ENCODE assay signal across 1 cellular context in genomic region chr3:140022061-140022781, GRCh38.
TF ChIP-seq lines count a peak whose summit lies in the region.

No MANE protein-coding gene starts in this region.

TF ChIP-seq in GM23338, 12 proteins besides CTCF, POLR2A, EP300 and RAD21:
- TF ChIP-seq, protein P1, sequence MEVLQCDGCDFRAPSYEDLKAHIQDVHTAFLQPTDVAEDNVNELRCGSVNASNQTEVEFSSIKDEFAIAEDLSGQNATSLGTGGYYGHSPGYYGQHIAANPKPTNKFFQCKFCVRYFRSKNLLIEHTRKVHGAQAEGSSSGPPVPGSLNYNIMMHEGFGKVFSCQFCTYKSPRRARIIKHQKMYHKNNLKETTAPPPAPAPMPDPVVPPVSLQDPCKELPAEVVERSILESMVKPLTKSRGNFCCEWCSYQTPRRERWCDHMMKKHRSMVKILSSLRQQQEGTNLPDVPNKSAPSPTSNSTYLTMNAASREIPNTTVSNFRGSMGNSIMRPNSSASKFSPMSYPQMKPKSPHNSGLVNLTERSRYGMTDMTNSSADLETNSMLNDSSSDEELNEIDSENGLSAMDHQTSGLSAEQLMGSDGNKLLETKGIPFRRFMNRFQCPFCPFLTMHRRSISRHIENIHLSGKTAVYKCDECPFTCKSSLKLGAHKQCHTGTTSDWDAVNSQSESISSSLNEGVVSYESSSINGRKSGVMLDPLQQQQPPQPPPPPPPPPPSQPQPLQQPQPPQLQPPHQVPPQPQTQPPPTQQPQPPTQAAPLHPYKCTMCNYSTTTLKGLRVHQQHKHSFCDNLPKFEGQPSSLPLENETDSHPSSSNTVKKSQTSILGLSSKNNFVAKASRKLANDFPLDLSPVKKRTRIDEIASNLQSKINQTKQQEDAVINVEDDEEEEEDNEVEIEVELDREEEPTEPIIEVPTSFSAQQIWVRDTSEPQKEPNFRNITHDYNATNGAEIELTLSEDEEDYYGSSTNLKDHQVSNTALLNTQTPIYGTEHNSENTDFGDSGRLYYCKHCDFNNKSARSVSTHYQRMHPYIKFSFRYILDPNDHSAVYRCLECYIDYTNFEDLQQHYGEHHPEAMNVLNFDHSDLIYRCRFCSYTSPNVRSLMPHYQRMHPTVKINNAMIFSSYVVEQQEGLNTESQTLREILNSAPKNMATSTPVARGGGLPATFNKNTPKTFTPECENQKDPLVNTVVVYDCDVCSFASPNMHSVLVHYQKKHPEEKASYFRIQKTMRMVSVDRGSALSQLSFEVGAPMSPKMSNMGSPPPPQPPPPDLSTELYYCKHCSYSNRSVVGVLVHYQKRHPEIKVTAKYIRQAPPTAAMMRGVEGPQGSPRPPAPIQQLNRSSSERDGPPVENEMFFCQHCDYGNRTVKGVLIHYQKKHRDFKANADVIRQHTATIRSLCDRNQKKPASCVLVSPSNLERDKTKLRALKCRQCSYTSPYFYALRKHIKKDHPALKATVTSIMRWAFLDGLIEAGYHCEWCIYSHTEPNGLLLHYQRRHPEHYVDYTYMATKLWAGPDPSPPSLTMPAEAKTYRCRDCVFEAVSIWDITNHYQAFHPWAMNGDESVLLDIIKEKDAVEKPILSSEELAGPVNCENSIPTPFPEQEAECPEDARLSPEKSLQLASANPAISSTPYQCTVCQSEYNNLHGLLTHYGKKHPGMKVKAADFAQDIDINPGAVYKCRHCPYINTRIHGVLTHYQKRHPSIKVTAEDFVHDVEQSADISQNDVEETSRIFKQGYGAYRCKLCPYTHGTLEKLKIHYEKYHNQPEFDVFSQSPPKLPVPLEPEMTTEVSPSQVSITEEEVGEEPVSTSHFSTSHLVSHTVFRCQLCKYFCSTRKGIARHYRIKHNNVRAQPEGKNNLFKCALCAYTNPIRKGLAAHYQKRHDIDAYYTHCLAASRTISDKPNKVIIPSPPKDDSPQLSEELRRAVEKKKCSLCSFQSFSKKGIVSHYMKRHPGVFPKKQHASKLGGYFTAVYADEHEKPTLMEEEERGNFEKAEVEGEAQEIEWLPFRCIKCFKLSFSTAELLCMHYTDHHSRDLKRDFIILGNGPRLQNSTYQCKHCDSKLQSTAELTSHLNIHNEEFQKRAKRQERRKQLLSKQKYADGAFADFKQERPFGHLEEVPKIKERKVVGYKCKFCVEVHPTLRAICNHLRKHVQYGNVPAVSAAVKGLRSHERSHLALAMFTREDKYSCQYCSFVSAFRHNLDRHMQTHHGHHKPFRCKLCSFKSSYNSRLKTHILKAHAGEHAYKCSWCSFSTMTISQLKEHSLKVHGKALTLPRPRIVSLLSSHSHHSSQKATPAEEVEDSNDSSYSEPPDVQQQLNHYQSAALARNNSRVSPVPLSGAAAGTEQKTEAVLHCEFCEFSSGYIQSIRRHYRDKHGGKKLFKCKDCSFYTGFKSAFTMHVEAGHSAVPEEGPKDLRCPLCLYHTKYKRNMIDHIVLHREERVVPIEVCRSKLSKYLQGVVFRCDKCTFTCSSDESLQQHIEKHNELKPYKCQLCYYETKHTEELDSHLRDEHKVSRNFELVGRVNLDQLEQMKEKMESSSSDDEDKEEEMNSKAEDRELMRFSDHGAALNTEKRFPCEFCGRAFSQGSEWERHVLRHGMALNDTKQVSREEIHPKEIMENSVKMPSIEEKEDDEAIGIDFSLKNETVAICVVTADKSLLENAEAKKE (CRISPR knock-in tag; IDR thresholded peaks at IDR 0.05), result no peak
- no peak for TF ChIP-seq ZNF114 (CRISPR knock-in tag; IDR thresholded peaks at IDR 0.05)
